30 cellular contexts compared by ENCODE assay signal in the genomic region with DNA sequence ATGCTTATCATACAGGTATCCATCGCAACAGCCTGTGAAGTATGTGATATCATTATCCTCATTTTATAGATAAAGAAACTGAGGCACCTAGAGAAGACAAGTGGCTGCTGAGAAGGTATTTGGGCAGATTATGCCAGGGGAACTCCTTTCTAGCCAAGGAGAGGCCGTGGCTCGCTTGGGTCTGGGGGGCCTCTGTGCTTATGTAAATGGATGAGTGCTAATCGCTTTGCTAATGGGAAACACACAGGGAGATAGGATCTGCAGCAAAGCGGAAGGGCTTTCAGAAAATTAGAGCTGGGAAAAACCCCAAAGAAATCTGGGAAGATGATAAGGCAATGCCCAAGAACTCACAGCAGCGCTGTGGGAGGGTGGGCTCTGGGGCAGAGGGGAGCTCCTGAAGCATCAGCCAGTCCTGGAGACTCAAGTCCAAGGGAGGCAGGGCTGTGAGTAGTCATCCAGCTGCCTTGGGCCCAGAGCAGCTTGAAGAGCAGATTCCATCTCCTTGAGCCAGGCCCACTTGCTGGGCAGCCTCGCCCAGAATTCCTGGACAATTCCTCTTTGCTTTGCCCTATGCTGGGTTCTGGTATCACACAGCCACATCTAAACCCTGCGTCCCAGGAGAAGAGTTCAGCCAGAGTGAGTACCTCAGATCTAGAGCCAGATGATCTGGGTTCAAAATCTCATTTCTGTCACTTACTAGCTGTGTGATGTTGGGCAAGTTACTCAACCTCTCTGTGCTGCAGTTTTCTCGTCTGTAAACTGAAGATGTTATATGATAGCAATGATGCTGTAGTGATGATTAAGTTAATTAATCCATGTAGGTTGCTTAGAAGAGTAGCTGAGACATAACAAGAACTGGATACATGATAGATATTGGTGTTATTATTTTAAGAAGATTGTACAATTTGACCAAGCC. TPM values are rescaled to one million over a fixed set of nuclear protein-coding genes. Genes with fewer than 3 reads are reported as not detected.
"Had no signal": no experiment of that assay in that cellular context is flagged by ENCODE, and none has a peak within 500 bp of the region (broad histone marks: within the 10 kb centered on the region; RNA-seq: fewer than 3 reads in every experiment).

No MANE protein-coding gene starts in this region.

- H3K36me3 Mint-ChIP-seq: activated naive CD4-positive, alpha-beta T cell treated with anti-CD3 and anti-CD28 coated beads, Interleukin-2, amount 50 U/mL, for 72 hours; memory B cell had no signal

- H3K4me1 Mint-ChIP-seq: activated T-helper 17 cell treated with anti-CD3 and anti-CD28 coated beads, Interleukin-2, amount 50 U/mL, for 72 hours; memory B cell; stimulated activated naive B cell treated with anti-CD40 and anti-IgM and Interleukin-4, amounts not matched to agents 10 μg/mL and 1 μg/mL and 100 μg/mL, for 72 hours had no signal

- H3K27ac ChIP-seq: ascending aorta, breast epithelium, colonic mucosa, dorsolateral prefrontal cortex, esophagus squamous epithelium, gastroesophageal sphincter, transverse colon, vagina, WERI-Rb-1 had no signal

- H3K27ac Mint-ChIP-seq: activated naive CD4-positive, alpha-beta T cell treated with anti-CD3 and anti-CD28 coated beads, Interleukin-2, amount 50 U/mL, for 72 hours; activated T-cell treated with anti-CD3 and anti-CD28 coated beads, Interleukin-2, amount 50 U/mL, for 24 hours; activated T-helper 17 cell treated with anti-CD3 and anti-CD28 coated beads, Interleukin-2, amount 50 U/mL, for 72 hours; memory B cell; nephron progenitor cell; stimulated activated naive B cell treated with anti-CD40 and anti-IgM and Interleukin-4, amounts not matched to agents 10 μg/mL and 1 μg/mL and 100 μg/mL, for 72 hours; T-helper 2 cell treated with Interferon-gamma antibody and Interleukin-4, amounts not matched to agents 5 μg/mL and 100 μg/mL, for 36 hours had no signal

- H3K9me3 ChIP-seq: ascending aorta, breast epithelium, colonic mucosa, esophagus squamous epithelium, gastroesophageal sphincter, transverse colon, vagina had no signal

- DNase-seq: activated CD4-positive, alpha-beta T cell treated with anti-CD3 and anti-CD28 coated beads, Interleukin-2, amount 50 U/mL, for 4 hours; activated CD8-positive, alpha-beta memory T cell treated with anti-CD3 and anti-CD28 coated beads for 24 hours; activated CD8-positive, alpha-beta memory T cell treated with anti-CD3 and anti-CD28 coated beads, Interleukin-2, amount 50 U/mL, for 4 hours; activated T-cell treated with anti-CD3 and anti-CD28 coated beads, Interleukin-2, amount 50 U/mL, for 24 hours; colonic mucosa; dorsolateral prefrontal cortex; esophagus squamous epithelium; head of caudate nucleus; left colon; nephron progenitor cell; occipital lobe; stimulated activated CD4-positive, alpha-beta T cell treated with anti-CD3 and anti-CD28 coated beads, Interleukin-2, amount 100 ng/mL, for 48 hours; stimulated activated CD8-positive, alpha-beta memory T cell treated with anti-CD3 and anti-CD28 coated beads, Interleukin-4, amount 100 ng/mL, for 48 hours; stimulated activated naive B cell treated with anti-CD40 and anti-IgM and Interleukin-4, amounts not matched to agents 10 μg/mL and 1 μg/mL and 100 μg/mL, for 72 hours; transverse colon; WERI-Rb-1 had no signal

- H3K4me3 ChIP-seq: ascending aorta, breast epithelium, colonic mucosa, dorsolateral prefrontal cortex, esophagus squamous epithelium, gastroesophageal sphincter, transverse colon, vagina had no signal

- H3K27me3 ChIP-seq: ascending aorta, breast epithelium, colonic mucosa, transverse colon, vagina had no signal

- H3K36me3 ChIP-seq: ascending aorta, breast epithelium, colonic mucosa, esophagus squamous epithelium, gastroesophageal sphincter, transverse colon, vagina, WERI-Rb-1 had no signal

- H3K9me3 Mint-ChIP-seq: activated naive CD4-positive, alpha-beta T cell treated with anti-CD3 and anti-CD28 coated beads, Interleukin-2, amount 50 U/mL, for 72 hours; activated T-cell treated with anti-CD3 and anti-CD28 coated beads, Interleukin-2, amount 50 U/mL, for 24 hours; activated T-helper 17 cell treated with anti-CD3 and anti-CD28 coated beads, Interleukin-2, amount 50 U/mL, for 72 hours; T-helper 2 cell treated with Interferon-gamma antibody and Interleukin-4, amounts not matched to agents 5 μg/mL and 100 μg/mL, for 36 hours had no signal

- ATAC-seq: activated naive CD4-positive, alpha-beta T cell treated with anti-CD3 and anti-CD28 coated beads, Interleukin-2, amount 50 U/mL, for 72 hours; activated T-helper 17 cell treated with anti-CD3 and anti-CD28 coated beads, Interleukin-2, amount 50 U/mL, for 72 hours; gastroesophageal sphincter; left colon; sciatic nerve; stimulated activated naive B cell treated with anti-CD40 and anti-IgM and Interleukin-4, amounts not matched to agents 10 μg/mL and 1 μg/mL and 100 μg/mL, for 72 hours had no signal

- H3K4me1 ChIP-seq: breast epithelium had no signal

- H3K4me3 Mint-ChIP-seq: activated T-cell treated with anti-CD3 and anti-CD28 coated beads, Interleukin-2, amount 50 U/mL, for 24 hours; activated T-helper 17 cell treated with anti-CD3 and anti-CD28 coated beads, Interleukin-2, amount 50 U/mL, for 72 hours; memory B cell; nephron progenitor cell; stimulated activated naive B cell treated with anti-CD40 and anti-IgM and Interleukin-4, amounts not matched to agents 10 μg/mL and 1 μg/mL and 100 μg/mL, for 72 hours; T-helper 2 cell treated with Interferon-gamma antibody and Interleukin-4, amounts not matched to agents 5 μg/mL and 100 μg/mL, for 36 hours had no signal

RNA-seq across cellular contexts. Expression of a gene that starts 58.5 kb away (rescaled TPM):
- total RNA-seq: activated naive CD4-positive, alpha-beta T cell treated with anti-CD3 and anti-CD28 coated beads, Interleukin-2, amount 50 U/mL, for 72 hours; activated T-helper 17 cell treated with anti-CD3 and anti-CD28 coated beads, Interleukin-2, amount 50 U/mL, for 72 hours; ascending aorta; breast epithelium; esophagus squamous epithelium; gastroesophageal sphincter; left colon; lower leg skin; mononuclear cell; occipital lobe; temporal lobe; transverse colon; vagina had no signal
- polyA plus RNA-seq: adipose tissue, keratinocyte had no signal
